1 cellular context compared by ENCODE assay signal in genomic region chr1:81323862-81324261, GRCh38.
TF ChIP-seq lines count a peak whose summit lies in the region.

No MANE protein-coding gene starts in this region.

TF ChIP-seq in H1, 55 proteins besides CTCF, POLR2A, EP300 and RAD21 (continued from another document):
- TF ChIP-seq PHF8 (conservative IDR thresholded peaks at IDR 0.05; ENCODE audit: low read depth, low read length): no peak
- no peak for TF ChIP-seq TCF12 (IDR thresholded peaks at IDR 0.05; ENCODE audit: low read depth, low read length)
- no peak for TF ChIP-seq KDM5A (IDR thresholded peaks at IDR 0.05; ENCODE audit: low read length)
- TF ChIP-seq GTF2F1 (IDR thresholded peaks at IDR 0.05; ENCODE audit: borderline replicate concordance, low read depth, low read length): no peak
- TF ChIP-seq CHD1 (IDR thresholded peaks at IDR 0.05; ENCODE audit: low read depth, low read length): no peak
- no peak for TF ChIP-seq EGR1 (IDR thresholded peaks at IDR 0.05; ENCODE audit: borderline replicate concordance, low read depth, low read length)
- no peak for TF ChIP-seq CBX5 (IDR thresholded peaks at IDR 0.05; ENCODE audit: low read depth, low read length)
- TF ChIP-seq ATF3 (IDR thresholded peaks at IDR 0.05; ENCODE audit: insufficient read depth, low read depth, low read length): no peak
- TF ChIP-seq YY1 (IDR thresholded peaks at IDR 0.05; ENCODE audit: low read depth, low read length): no peak
- no peak for TF ChIP-seq SRF (IDR thresholded peaks at IDR 0.05; ENCODE audit: low read depth, low read length)
- no peak for TF ChIP-seq CREB1 (IDR thresholded peaks at IDR 0.05)
- TF ChIP-seq MAX (IDR thresholded peaks at IDR 0.05): no peak
- TF ChIP-seq KDM1A (IDR thresholded peaks at IDR 0.05; ENCODE audit: borderline replicate concordance, low read length): no peak
- no peak for TF ChIP-seq SUZ12 (IDR thresholded peaks at IDR 0.05; ENCODE audit: low read length)
- no peak for TF ChIP-seq CHD2 (IDR thresholded peaks at IDR 0.05; ENCODE audit: low read length)
- TF ChIP-seq SIX5 (IDR thresholded peaks at IDR 0.05; ENCODE audit: low read depth, low read length): no peak
- no peak for TF ChIP-seq TBP (IDR thresholded peaks at IDR 0.05; ENCODE audit: low read depth, low read length)
